In the genomic region with DNA sequence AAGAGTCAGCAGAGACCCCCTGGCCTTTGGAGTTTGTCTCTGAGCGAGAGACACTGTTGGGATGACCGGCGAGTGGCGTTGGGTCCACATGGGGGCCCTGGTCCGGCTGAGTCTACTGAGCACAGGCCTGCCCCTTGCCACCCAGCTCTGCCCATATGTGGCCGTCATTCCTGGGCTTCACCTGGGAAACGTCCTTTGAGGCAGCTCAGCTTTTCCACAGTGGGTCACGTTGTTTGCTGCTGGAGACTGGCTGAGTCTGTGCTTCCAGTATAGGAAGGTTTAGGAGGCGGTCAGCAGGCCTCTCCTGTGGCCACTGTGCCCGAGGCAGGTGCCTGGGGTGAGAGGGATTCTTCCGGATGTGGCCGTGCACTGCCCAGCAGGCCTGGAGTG, we compare ENCODE assay signal across 9 cellular contexts. TPM values are rescaled to one million over a fixed set of nuclear protein-coding genes. Genes with fewer than 3 reads are reported as not detected.
DNase-seq lines count a peak whose midpoint lies in the region; ATAC-seq, FAIRE-seq and TF ChIP-seq lines count a peak whose summit lies in the region.
"Had no signal": no experiment of that assay in that cellular context is flagged by ENCODE, and none has a peak within 500 bp of the region (broad histone marks: within the 10 kb centered on the region; RNA-seq: fewer than 3 reads in every experiment).

No MANE protein-coding gene starts in this region.

- H3K4me3 Mint-ChIP-seq in stimulated activated effector memory CD8-positive, alpha-beta T cell treated with anti-CD3 and anti-CD28 coated beads, Interleukin-12 subunit alpha, Interleukin-12 subunit beta, amount 100 ng/mL, for 72 hours = peak overlapping the region; percentile 76

- no peak overlapping the region for H3K4me3 ChIP-seq in RWPE2 (ENCODE audit: severe bottlenecking)
- no peak overlapping the region for H3K4me3 ChIP-seq in esophagus (ENCODE audit: low read depth in 1 of 2, low read length in 2 of 2)
- H3K4me3 ChIP-seq: mucosa of descending colon had no signal

- no peak for TF ChIP-seq CTCF in RWPE2 (IDR thresholded peaks at IDR 0.05; ENCODE audit: poor library complexity, severe bottlenecking)

- H3K27ac Mint-ChIP-seq in stimulated activated effector memory CD8-positive, alpha-beta T cell treated with anti-CD3 and anti-CD28 coated beads, Interleukin-12 subunit alpha, Interleukin-12 subunit beta, amount 100 ng/mL, for 72 hours = peak overlapping the region; percentile 90

- H3K36me3 Mint-ChIP-seq in stimulated activated effector memory CD8-positive, alpha-beta T cell treated with anti-CD3 and anti-CD28 coated beads, Interleukin-12 subunit alpha, Interleukin-12 subunit beta, amount 100 ng/mL, for 72 hours = peaks cover 55% of the 10 kb centered on the region

- FAIRE-seq in H54 (lab: Jason Lieb, UNC) = no peak

- peak; percentile 0 for ATAC-seq in RWPE2 (ENCODE audit: low read depth)
- ATAC-seq in stimulated activated effector memory CD8-positive, alpha-beta T cell treated with anti-CD3 and anti-CD28 coated beads, Interleukin-12 subunit alpha, Interleukin-12 subunit beta, amount 100 ng/mL, for 72 hours = no peak

- no peaks in the 10 kb centered on the region for H3K27me3 ChIP-seq in RWPE2 (ENCODE audit: insufficient read depth, poor library complexity, severe bottlenecking)
- no peaks in the 10 kb centered on the region for H3K27me3 ChIP-seq in esophagus (ENCODE audit: control insufficient read depth in 1 of 2, insufficient read depth in 2 of 2, low read length in 2 of 2)

- H3K36me3 ChIP-seq in RWPE2 (ENCODE audit: low read depth) (no peaks in the 10 kb centered on the region), esophagus (ENCODE audit: control insufficient read depth in 2 of 2, insufficient read depth in 2 of 2, low read length in 1 of 2) (no peaks in the 10 kb centered on the region)

- peaks cover 40% of the 10 kb centered on the region for H3K4me1 ChIP-seq in RWPE2 (ENCODE audit: insufficient read depth, poor library complexity, severe bottlenecking)
- peaks cover 9 to 50% of the 10 kb centered on the region in 2 donors for H3K4me1 ChIP-seq in esophagus (ENCODE audit: control insufficient read depth in 2 of 2, insufficient read depth in 2 of 2, low read length in 1 of 2)

- no peaks in the 10 kb centered on the region for H3K9me3 ChIP-seq in RWPE2 (ENCODE audit: severe bottlenecking)
- no peaks in the 10 kb centered on the region for H3K9me3 ChIP-seq in esophagus (ENCODE audit: control insufficient read depth in 2 of 2, insufficient read depth in 1 of 2, low read depth in 1 of 2, low read length in 1 of 2)
- H3K9me3 ChIP-seq: mucosa of descending colon had no signal

- 75 to 78% methylated on average over 12 of the region's 12 CpGs for WGBS in esophagus, 2 donors

- peaks cover 65% of the 10 kb centered on the region for H3K4me1 Mint-ChIP-seq in stimulated activated effector memory CD8-positive, alpha-beta T cell treated with anti-CD3 and anti-CD28 coated beads, Interleukin-12 subunit alpha, Interleukin-12 subunit beta, amount 100 ng/mL, for 72 hours

- DNase-seq in H54 (ENCODE audit: insufficient read length, low spot score) (peak; percentile 49), RWPE2 (ENCODE audit: low spot score) (no peak), Kasumi-1 (lab: John Stamatoyannopoulos, UW) (no peak), NCI-H748 treated with DMSO at 0.1 percent for 48 hours (lab: John Stamatoyannopoulos, UW) (no peak), NCI-H446 (lab: John Stamatoyannopoulos, UW) (no peak)
- DNase-seq in stimulated activated effector memory CD8-positive, alpha-beta T cell treated with anti-CD3 and anti-CD28 coated beads, Interleukin-12 subunit alpha, Interleukin-12 subunit beta, amount 100 ng/mL, for 72 hours (ENCODE audit: low spot score in 2 of 2) = no peak
- DNase-seq: NCI-H146 had no signal

- TF ChIP-seq POLR2A in H54 (IDR thresholded peaks at IDR 0.05; ENCODE audit: low read depth, low read length) = no peak

- H3K9me3 Mint-ChIP-seq in stimulated activated effector memory CD8-positive, alpha-beta T cell treated with anti-CD3 and anti-CD28 coated beads, Interleukin-12 subunit alpha, Interleukin-12 subunit beta, amount 100 ng/mL, for 72 hours = no peaks in the 10 kb centered on the region

- H3K27ac ChIP-seq in RWPE2 (ENCODE audit: poor library complexity, severe bottlenecking) (peak overlapping the region; percentile 83), esophagus (ENCODE audit: low read depth in 2 of 2, low read length in 1 of 2) (peak overlapping the region; percentile 20 to 77)

RNA-seq across cellular contexts. Expression of a gene that starts 17.1 kb away (rescaled TPM):
- 1 to 10 TPM; 2.4 to 2.6 TPM for polyA plus RNA-seq in esophagus

RNA-seq across cellular contexts. Expression of a gene that starts 21.9 kb away (rescaled TPM):
- polyA plus RNA-seq in esophagus = under 1 TPM; 0.12 to 0.37 TPM

RNA-seq across cellular contexts. Expression of a gene that starts 29.6 kb away (rescaled TPM):
- not detected for polyA plus RNA-seq in esophagus

RNA-seq across cellular contexts. Expression of a gene that starts 49.1 kb away (rescaled TPM):
- polyA plus RNA-seq in esophagus = 10 to 100 TPM; 25.5 to 49.3 TPM

RNA-seq across cellular contexts. Expression of a gene that starts 49.1 kb away (rescaled TPM):
- 10 to 100 TPM; 28.4 to 41.7 TPM for polyA plus RNA-seq in esophagus
